In the genomic region with DNA sequence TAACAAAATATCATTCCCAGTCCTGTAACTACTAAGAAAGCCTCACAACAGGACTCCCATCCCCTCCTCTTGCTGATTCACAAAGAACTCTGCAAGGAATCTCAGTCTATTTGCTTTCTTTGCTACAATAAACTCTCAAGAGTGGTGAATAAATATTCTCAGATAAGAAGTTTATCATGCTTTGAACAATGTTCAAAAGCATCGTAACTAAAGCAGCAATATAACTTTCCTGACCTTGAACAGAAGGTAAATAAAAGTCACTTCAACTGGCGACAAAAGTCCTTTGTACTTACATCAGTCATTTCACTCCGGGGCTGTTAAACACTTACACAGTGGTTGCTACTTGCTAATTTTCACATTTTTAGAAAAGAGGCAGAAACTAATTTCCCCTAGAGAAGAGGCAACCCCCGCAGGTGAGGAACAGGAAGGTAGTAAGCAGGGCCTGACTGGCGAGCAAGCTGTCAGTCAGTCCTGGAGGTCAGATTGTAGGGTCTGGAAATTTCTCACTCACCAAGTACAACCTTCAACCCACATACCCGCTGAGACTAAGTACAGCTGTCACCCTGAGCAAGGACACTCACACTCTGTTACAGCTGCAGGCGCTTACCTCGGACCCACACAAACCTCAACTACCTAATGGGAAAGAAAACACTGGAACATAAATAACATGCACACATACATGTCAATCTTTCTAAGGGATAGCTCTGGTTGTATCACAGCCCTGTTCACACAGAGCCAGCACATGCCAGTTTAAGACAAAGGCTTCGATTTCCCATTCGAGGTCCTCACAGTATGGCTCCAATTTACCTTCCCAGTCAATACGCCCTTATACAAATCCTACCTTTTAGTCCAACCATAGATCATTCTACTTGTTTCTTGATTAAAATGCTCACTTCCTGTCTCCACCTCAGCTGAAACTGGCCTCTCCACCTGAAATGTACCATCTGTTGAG, we compare ENCODE assay signal across 17 cellular contexts.
DNase-seq lines count a peak whose midpoint lies in the region; ATAC-seq, FAIRE-seq and TF ChIP-seq lines count a peak whose summit lies in the region.
"Had no signal": no experiment of that assay in that cellular context is flagged by ENCODE, and none has a peak within 500 bp of the region (broad histone marks: within the 10 kb centered on the region; RNA-seq: fewer than 3 reads in every experiment).

No MANE protein-coding gene starts in this region.

- peaks cover 3% of the 10 kb centered on the region for H3K79me1 ChIP-seq in H9 (ENCODE audit: insufficient read depth, low read depth, low read length, poor library complexity, severe bottlenecking)

- no peak for FAIRE-seq in GM12892 (lab: Jason Lieb, UNC)

- H3K79me2 ChIP-seq in H9 (ENCODE audit: insufficient read depth, low read length) (peaks cover 39% of the 10 kb centered on the region; the same call in 1 of the 2 replicates), neural progenitor cell (ENCODE audit: low read depth) (peaks cover 82% of the 10 kb centered on the region)

- no peak overlapping the region for H3T11ph ChIP-seq in H9 (ENCODE audit: low read length)

- no peaks in the 10 kb centered on the region for H3K23me2 ChIP-seq in H9 (ENCODE audit: insufficient read length, low read depth, low read length, poor library complexity, severe bottlenecking)

- H2BK5ac ChIP-seq in H9 (ENCODE audit: insufficient read length, low read length): no peak overlapping the region

- intact Hi-C loops in CD8-positive, alpha-beta T cell (cut with DNase I, micrococcal nuclease): no loop called here

- H3K14ac ChIP-seq in H9 (ENCODE audit: insufficient read depth, low read length): no peak overlapping the region

- no peak for TF ChIP-seq CTCF in H9 (conservative IDR thresholded peaks at IDR 0.05)
- TF ChIP-seq CTCF in endothelial cell (IDR thresholded peaks at IDR 0.05; ENCODE audit: unreplicated experiment): no peak
- TF ChIP-seq CTCF in neural progenitor cell (IDR thresholded peaks at IDR 0.05): no peak
- TF ChIP-seq CTCF in CD8-positive, alpha-beta T cell (IDR thresholded peaks at IDR 0.05): no peak

- no peak for DNase-seq in H9
- DNase-seq in NCI-H2081 treated with DMSO at 0.1 percent for 48 hours (lab: John Stamatoyannopoulos, UW): peak; percentile 72
- no peak for DNase-seq in endothelial cell (ENCODE audit: low spot score)
- DNase-seq in neural progenitor cell (ENCODE audit: low spot score): no peak
- DNase-seq in CD8-positive, alpha-beta T cell: no peak
- DNase-seq in GM12892 (ENCODE audit: insufficient read length): no peak
- DNase-seq: activated CD4-positive, alpha-beta T cell treated with anti-CD3 and anti-CD28 coated beads, Interleukin-2, amount 50 U/mL, for 48 hours; AML-193; dermis blood vessel endothelial cell; KG1; NCI-H1694; ovary; SHP77 treated with DMSO at 0.1 percent for 48 hours had no signal

- no peak overlapping the region for H3K18ac ChIP-seq in H9 (ENCODE audit: insufficient read length, low read depth, low read length)

- H3K9ac ChIP-seq in H9 (ENCODE audit: extremely low read depth, insufficient read length, low read length) (peak overlapping the region; percentile 26), neural progenitor cell (no peak overlapping the region)

- H3K4me3 Mint-ChIP-seq in H9 (peak overlapping the region in 1 of 2 experiments; percentile 46; a peak in 2 of 5 replicates), endothelial cell (ENCODE audit: unreplicated experiment) (peak overlapping the region; percentile 15), neural progenitor cell (peak overlapping the region; percentile 11)
- no peak overlapping the region for H3K4me3 Mint-ChIP-seq in CD8-positive, alpha-beta T cell
- H3K4me3 Mint-ChIP-seq: activated T-helper 17 cell treated with anti-CD3 and anti-CD28 coated beads, Interleukin-2, amount 50 U/mL, for 72 hours had no signal

- no peaks in the 10 kb centered on the region for H3K27me3 Mint-ChIP-seq in H9 (ENCODE audit: low read depth)
- H3K27me3 Mint-ChIP-seq in endothelial cell (ENCODE audit: unreplicated experiment): peaks cover 2% of the 10 kb centered on the region
- peaks cover 2% of the 10 kb centered on the region for H3K27me3 Mint-ChIP-seq in neural progenitor cell (ENCODE audit: insufficient read depth, low read depth)
- no peaks in the 10 kb centered on the region for H3K27me3 Mint-ChIP-seq in CD8-positive, alpha-beta T cell (ENCODE audit: low read depth)
- H3K27me3 Mint-ChIP-seq: activated T-helper 17 cell treated with anti-CD3 and anti-CD28 coated beads, Interleukin-2, amount 50 U/mL, for 72 hours had no signal

- no peak overlapping the region for H4K8ac ChIP-seq in H9 (replicated peaks; ENCODE audit: insufficient read length, low read depth, low read length)

- POLR2A ChIA-PET in CD8-positive, alpha-beta T cell (lab: Charles Lee): no interaction called here

- no peak for ATAC-seq in CD8-positive, alpha-beta T cell
- ATAC-seq in GM21717 (IDR thresholded peaks at IDR 0.05; ENCODE audit: unreplicated experiment): no peak
- ATAC-seq in GM19397 (IDR thresholded peaks at IDR 0.05; ENCODE audit: unreplicated experiment): no peak
- ATAC-seq: activated T-helper 17 cell treated with anti-CD3 and anti-CD28 coated beads, Interleukin-2, amount 50 U/mL, for 72 hours had no signal

- H3K9me3 ChIP-seq in H9 (ENCODE audit: control insufficient read depth, low read depth, low read length) (no peaks in the 10 kb centered on the region), neural progenitor cell (ENCODE audit: low read depth) (peaks cover 9% of the 10 kb centered on the region)
- no peaks in the 10 kb centered on the region for H3K9me3 ChIP-seq in CD8-positive, alpha-beta T cell (ENCODE audit: low read length)
- H3K9me3 ChIP-seq: thoracic aorta had no signal

- H3K4me1 Mint-ChIP-seq in H9 (peaks cover 53 to 64% of the 10 kb centered on the region in 2 experiments), endothelial cell (ENCODE audit: unreplicated experiment) (peaks cover 58% of the 10 kb centered on the region), neural progenitor cell (peaks cover 39% of the 10 kb centered on the region)
- H3K4me1 Mint-ChIP-seq in CD8-positive, alpha-beta T cell (ENCODE audit: low read depth): peaks cover 5% of the 10 kb centered on the region

- no peak overlapping the region for H2BK12ac ChIP-seq in H9 (ENCODE audit: insufficient read length, low read depth, low read length)

- H3K27ac Mint-ChIP-seq in H9 (peak overlapping the region; percentile 32 to 96 (median 63)), endothelial cell (ENCODE audit: unreplicated experiment) (peak overlapping the region; percentile 19), neural progenitor cell (peak overlapping the region; percentile 58)
- no peak overlapping the region for H3K27ac Mint-ChIP-seq in CD8-positive, alpha-beta T cell
- H3K27ac Mint-ChIP-seq: activated T-helper 17 cell treated with anti-CD3 and anti-CD28 coated beads, Interleukin-2, amount 50 U/mL, for 72 hours had no signal

- peak overlapping the region; percentile 25 for H2AK5ac ChIP-seq in H9 (ENCODE audit: insufficient read length, low read length)

- CTCF ChIA-PET in CD8-positive, alpha-beta T cell (lab: Charles Lee): interaction anchor here (0.6 kb wide), 1 partner anchor 24 kb away, joined by 3 read pairs; no protein-coding TSS in a partner anchor

- no peak overlapping the region for H4K5ac ChIP-seq in H9 (ENCODE audit: insufficient read length, low read depth, low read length)

- H2BK15ac ChIP-seq in H9 (ENCODE audit: low read depth, low read length): no peak overlapping the region

- H4K20me1 ChIP-seq in H9 (ENCODE audit: control insufficient read depth, insufficient read depth, insufficient read length): no peaks in the 10 kb centered on the region
- no peaks in the 10 kb centered on the region for H4K20me1 ChIP-seq in neural progenitor cell (ENCODE audit: low read depth)

- H3K4me1 ChIP-seq in H9 (ENCODE audit: insufficient read depth, low read length): peaks cover 15% of the 10 kb centered on the region; the same call in 1 of the 2 replicates
- H3K4me1 ChIP-seq in neural progenitor cell: peaks cover 42% of the 10 kb centered on the region
- peaks cover 6% of the 10 kb centered on the region for H3K4me1 ChIP-seq in CD8-positive, alpha-beta T cell (ENCODE audit: insufficient read depth, low read length)

- H2BK120ac ChIP-seq in H9 (ENCODE audit: low read depth, low read length, poor library complexity, severe bottlenecking): no peak overlapping the region

- H3K36me3 ChIP-seq in neural progenitor cell: peaks cover 3% of the 10 kb centered on the region
- no peaks in the 10 kb centered on the region for H3K36me3 ChIP-seq in CD8-positive, alpha-beta T cell (ENCODE audit: insufficient read depth, low read length)
- H3K36me3 ChIP-seq: ovary, thoracic aorta had no signal

- peaks cover 61% of the 10 kb centered on the region for H3F3A ChIP-seq in neural progenitor cell (ENCODE audit: low read depth)

- H3K4me2 ChIP-seq in H9 (ENCODE audit: insufficient read depth, insufficient read length, low read length) (peak overlapping the region; percentile 21), neural progenitor cell (peak overlapping the region; percentile 41)

- WGBS in H9 (ENCODE audit: extremely low coverage, insufficient read length, low lambda C conversion rate): no CpG with 5 or more reads among the region's 11 CpGs

- H2AFZ ChIP-seq in H9 (ENCODE audit: low read length): no peak overlapping the region
- no peak overlapping the region for H2AFZ ChIP-seq in neural progenitor cell (replicated peaks)

- no peak overlapping the region for H3K4ac ChIP-seq in H9 (ENCODE audit: low read depth, low read length)

- H3K27me3 ChIP-seq in H9 (ENCODE audit: insufficient read depth, low read length): no peaks in the 10 kb centered on the region
- H3K27me3 ChIP-seq in neural progenitor cell: no peaks in the 10 kb centered on the region
- H3K27me3 ChIP-seq in CD8-positive, alpha-beta T cell (ENCODE audit: insufficient read depth, low read length): no peaks in the 10 kb centered on the region
- H3K27me3 ChIP-seq: ovary had no signal

- TF ChIP-seq POLR2A in GM12892 (IDR thresholded peaks at IDR 0.05; ENCODE audit: low read depth, low read length): no peak

- peaks cover 27 to 31% (median 29%) of the 10 kb centered on the region in 3 experiments for H3K36me3 Mint-ChIP-seq in H9 (ENCODE audit: insufficient read depth in 1 of 3, low read depth in 3 of 3)
- peaks cover 30% of the 10 kb centered on the region for H3K36me3 Mint-ChIP-seq in endothelial cell (ENCODE audit: low read depth, unreplicated experiment)
- peaks cover 49% of the 10 kb centered on the region for H3K36me3 Mint-ChIP-seq in neural progenitor cell
- no peaks in the 10 kb centered on the region for H3K36me3 Mint-ChIP-seq in CD8-positive, alpha-beta T cell

- H3K56ac ChIP-seq in H9 (ENCODE audit: insufficient read length, low read depth, low read length): no peak overlapping the region

- H3K23ac ChIP-seq in H9 (ENCODE audit: insufficient read length, low read depth, low read length): no peak overlapping the region

- H3K27ac ChIP-seq in H9 (ENCODE audit: insufficient read length, low read depth, low read length) (peak overlapping the region; percentile 47), neural progenitor cell (peak overlapping the region; percentile 22)
- no peak overlapping the region for H3K27ac ChIP-seq in CD8-positive, alpha-beta T cell (ENCODE audit: low read depth, low read length)
- H3K27ac ChIP-seq: ovary, thoracic aorta had no signal

- H3K4me3 ChIP-seq in neural progenitor cell: no peak overlapping the region
- H3K4me3 ChIP-seq in CD8-positive, alpha-beta T cell (ENCODE audit: low read depth, low read length): no peak overlapping the region
- H3K4me3 ChIP-seq: ovary, thoracic aorta had no signal

- H2BK20ac ChIP-seq in H9 (ENCODE audit: low read depth, low read length, poor library complexity, severe bottlenecking): no peak overlapping the region

- H3K9me3 Mint-ChIP-seq in H9 (peaks cover 4 to 8% of the 10 kb centered on the region in 2 experiments; a peak in 4 of 5 replicates), endothelial cell (ENCODE audit: unreplicated experiment) (no peaks in the 10 kb centered on the region), neural progenitor cell (peaks cover 29% of the 10 kb centered on the region)
- peaks cover 7% of the 10 kb centered on the region for H3K9me3 Mint-ChIP-seq in CD8-positive, alpha-beta T cell
- H3K9me3 Mint-ChIP-seq: activated T-helper 17 cell treated with anti-CD3 and anti-CD28 coated beads, Interleukin-2, amount 50 U/mL, for 72 hours had no signal

- H4K91ac ChIP-seq in H9 (ENCODE audit: insufficient read length, low read depth, low read length): no peak overlapping the region
